2 cellular contexts compared by ENCODE assay signal in the genomic region with DNA sequence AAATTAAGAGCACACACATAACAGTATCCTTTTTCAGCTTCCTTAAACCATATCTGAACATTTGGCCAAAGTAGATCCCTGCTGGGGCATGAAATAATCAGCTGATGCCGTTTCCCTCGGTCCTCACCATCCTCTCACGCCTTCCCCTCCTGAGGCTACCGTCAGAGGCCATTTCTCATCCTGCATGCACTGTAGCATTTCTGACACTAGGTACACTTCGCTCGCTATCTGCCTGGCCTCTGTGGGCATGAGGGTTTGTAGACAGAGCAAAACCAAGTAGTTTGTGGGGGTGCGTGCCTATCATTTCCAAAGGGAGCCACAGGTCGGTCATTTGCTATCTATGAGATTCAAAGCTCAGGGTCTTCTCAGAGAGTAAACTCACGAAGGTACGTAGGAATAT.
A peak's percentile ranks its signal among the peaks of the same experiment; 100 is the strongest.
TF ChIP-seq lines count a peak whose summit lies in the region.

No MANE protein-coding gene starts in this region.

TF ChIP-seq in IMR-90, 13 proteins besides CTCF, POLR2A, EP300 and RAD21:
- TF ChIP-seq RCOR1 (IDR thresholded peaks at IDR 0.05; ENCODE audit: insufficient replicate concordance, low read length), result no peak
- no peak for TF ChIP-seq RFX5 (IDR thresholded peaks at IDR 0.05; ENCODE audit: low read depth, low read length)
- no peak for TF ChIP-seq NFE2L2 (IDR thresholded peaks at IDR 0.05; ENCODE audit: low read depth, low read length)
- no peak for TF ChIP-seq BHLHE40 (IDR thresholded peaks at IDR 0.05; ENCODE audit: low read depth, low read length)
- TF ChIP-seq SMC3 (IDR thresholded peaks at IDR 0.05; ENCODE audit: low read depth, low read length), result no peak
- TF ChIP-seq, protein P1, sequence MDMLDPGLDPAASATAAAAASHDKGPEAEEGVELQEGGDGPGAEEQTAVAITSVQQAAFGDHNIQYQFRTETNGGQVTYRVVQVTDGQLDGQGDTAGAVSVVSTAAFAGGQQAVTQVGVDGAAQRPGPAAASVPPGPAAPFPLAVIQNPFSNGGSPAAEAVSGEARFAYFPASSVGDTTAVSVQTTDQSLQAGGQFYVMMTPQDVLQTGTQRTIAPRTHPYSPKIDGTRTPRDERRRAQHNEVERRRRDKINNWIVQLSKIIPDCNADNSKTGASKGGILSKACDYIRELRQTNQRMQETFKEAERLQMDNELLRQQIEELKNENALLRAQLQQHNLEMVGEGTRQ (IDR thresholded peaks at IDR 0.05; ENCODE audit: low read depth, low read length), result no peak
- TF ChIP-seq MAZ (IDR thresholded peaks at IDR 0.05; ENCODE audit: borderline replicate concordance, low read depth, low read length), result no peak
- no peak for TF ChIP-seq CEBPB (IDR thresholded peaks at IDR 0.05; ENCODE audit: low read depth, low read length)
- TF ChIP-seq MXI1 (IDR thresholded peaks at IDR 0.05; ENCODE audit: borderline replicate concordance, low read depth, low read length), result no peak
- TF ChIP-seq FOS (IDR thresholded peaks at IDR 0.05; ENCODE audit: low read depth, low read length), result no peak
- TF ChIP-seq MAFK (IDR thresholded peaks at IDR 0.05; ENCODE audit: low read depth, low read length), result no peak
- TF ChIP-seq CHD1 (IDR thresholded peaks at IDR 0.05; ENCODE audit: low read depth, low read length), result no peak
- TF ChIP-seq, protein P2, sequence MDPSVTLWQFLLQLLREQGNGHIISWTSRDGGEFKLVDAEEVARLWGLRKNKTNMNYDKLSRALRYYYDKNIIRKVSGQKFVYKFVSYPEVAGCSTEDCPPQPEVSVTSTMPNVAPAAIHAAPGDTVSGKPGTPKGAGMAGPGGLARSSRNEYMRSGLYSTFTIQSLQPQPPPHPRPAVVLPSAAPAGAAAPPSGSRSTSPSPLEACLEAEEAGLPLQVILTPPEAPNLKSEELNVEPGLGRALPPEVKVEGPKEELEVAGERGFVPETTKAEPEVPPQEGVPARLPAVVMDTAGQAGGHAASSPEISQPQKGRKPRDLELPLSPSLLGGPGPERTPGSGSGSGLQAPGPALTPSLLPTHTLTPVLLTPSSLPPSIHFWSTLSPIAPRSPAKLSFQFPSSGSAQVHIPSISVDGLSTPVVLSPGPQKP (IDR thresholded peaks at IDR 0.05; ENCODE audit: borderline replicate concordance, low read depth, low read length), result no peak
TF ChIP-seq in IMR-90: peak in this region for 0.

TF ChIP-seq in H1, 55 proteins besides CTCF, POLR2A, EP300 and RAD21:
- TF ChIP-seq SIX5 (IDR thresholded peaks at IDR 0.05; ENCODE audit: low read depth, low read length) (no peak), TEAD4 (IDR thresholded peaks at IDR 0.05; ENCODE audit: low read depth, low read length) (peak; percentile 74)
